ENCODE assay signal across 22 cellular contexts in the genomic region with DNA sequence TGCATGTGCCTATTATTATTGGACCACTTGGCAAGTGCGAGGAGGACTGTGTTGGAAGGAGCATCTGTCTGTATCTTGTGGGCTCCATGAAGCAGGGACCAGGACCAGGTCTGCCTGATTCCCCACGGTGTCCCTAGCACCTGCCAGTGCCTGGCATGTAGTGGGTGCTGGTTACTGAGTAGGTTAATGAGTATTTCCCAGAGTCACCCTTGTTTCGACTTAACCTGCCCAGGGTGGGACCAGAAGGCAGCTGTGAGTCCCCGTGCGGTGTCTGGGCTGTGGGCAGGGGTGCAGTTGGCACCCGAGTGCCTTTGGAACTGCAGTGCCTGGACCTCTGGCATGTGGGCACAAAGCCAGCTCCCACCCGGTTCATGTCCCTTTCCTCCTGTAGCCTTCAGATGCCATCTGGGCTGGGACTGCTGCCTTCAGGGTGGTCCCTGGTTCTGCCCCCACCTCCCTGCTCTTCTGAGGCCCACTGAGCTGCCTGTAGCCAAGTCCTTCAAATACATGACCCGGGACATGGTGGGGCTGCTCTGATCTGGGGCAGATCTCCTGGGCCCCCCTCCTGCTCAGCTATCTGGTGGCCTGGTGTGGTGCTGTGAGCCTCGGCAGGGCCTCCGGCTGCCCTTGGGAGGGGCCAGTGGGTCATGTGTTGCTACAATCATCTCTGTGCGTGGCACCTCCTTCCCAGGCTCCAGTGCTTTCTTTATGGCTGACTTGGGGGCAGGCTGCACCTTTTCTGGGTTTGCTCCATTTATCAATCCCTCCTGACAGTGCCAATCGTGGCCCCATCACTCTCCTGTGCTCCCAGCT. TPM values are rescaled to one million over a fixed set of nuclear protein-coding genes. Genes with fewer than 3 reads are reported as not detected.
DNase-seq lines count a peak whose midpoint lies in the region; ATAC-seq and TF ChIP-seq lines count a peak whose summit lies in the region.
"Had no signal": no experiment of that assay in that cellular context is flagged by ENCODE, and none has a peak within 500 bp of the region (broad histone marks: within the 10 kb centered on the region; RNA-seq: fewer than 3 reads in every experiment).

No MANE protein-coding gene starts in this region.

- no peaks in the 10 kb centered on the region for H3K9me3 Mint-ChIP-seq in stimulated activated effector memory CD8-positive, alpha-beta T cell treated with anti-CD3 and anti-CD28 coated beads, Interleukin-12 subunit alpha, Interleukin-12 subunit beta, amount 100 ng/mL, for 72 hours
- H3K9me3 Mint-ChIP-seq in activated CD4-positive, alpha-beta T cell treated with anti-CD3 and anti-CD28 coated beads for 36 hours (ENCODE audit: low read depth) = no peaks in the 10 kb centered on the region
- H3K9me3 Mint-ChIP-seq in HFFc6 = no peaks in the 10 kb centered on the region
- H3K9me3 Mint-ChIP-seq: CD4-positive, CD25-positive, alpha-beta regulatory T cell; H9 had no signal

- H3K4me1 ChIP-seq in HEK293 (ENCODE audit: control insufficient read depth, insufficient read depth, low read length) (no peaks in the 10 kb centered on the region), osteoblast (ENCODE audit: insufficient read depth, low read length) (peaks cover 15% of the 10 kb centered on the region)

- peak; percentile 68 for DNase-seq in osteoblast (ENCODE audit: insufficient read length, low spot score, missing footprints)
- DNase-seq in stimulated activated effector memory CD8-positive, alpha-beta T cell treated with anti-CD3 and anti-CD28 coated beads, Interleukin-12 subunit alpha, Interleukin-12 subunit beta, amount 100 ng/mL, for 72 hours (ENCODE audit: low spot score in 2 of 2) = no peak
- DNase-seq in activated CD4-positive, alpha-beta T cell treated with anti-CD3 and anti-CD28 coated beads for 36 hours = no peak
- DNase-seq in HFFc6 = no peak
- DNase-seq in NCI-H69 (lab: John Stamatoyannopoulos, UW) = no peak
- DNase-seq: CD4-positive, CD25-positive, alpha-beta regulatory T cell; COR-L47; DMS79 treated with DMSO at 0.1 percent for 48 hours; GF-D8; H9; KG1; MG63; NCI-H1105 treated with DMSO at 0.1 percent for 48 hours; NCI-H146; NCI-H1930; NCI-H2107; NCI-H524; NCI-H774; SJCRH30 had no signal

- no peak overlapping the region for H2AFZ ChIP-seq in osteoblast (ENCODE audit: low read length)

- H3K9me3 ChIP-seq in HEK293 (ENCODE audit: control insufficient read depth, insufficient read depth, low read depth, low read length) (no peaks in the 10 kb centered on the region), osteoblast (ENCODE audit: low read depth, low read length) (no peaks in the 10 kb centered on the region)
- H3K9me3 ChIP-seq: BLaER1, MG63, SJCRH30 had no signal

- no peak overlapping the region for H3K4me3 Mint-ChIP-seq in stimulated activated effector memory CD8-positive, alpha-beta T cell treated with anti-CD3 and anti-CD28 coated beads, Interleukin-12 subunit alpha, Interleukin-12 subunit beta, amount 100 ng/mL, for 72 hours
- no peak overlapping the region for H3K4me3 Mint-ChIP-seq in activated CD4-positive, alpha-beta T cell treated with anti-CD3 and anti-CD28 coated beads for 36 hours
- H3K4me3 Mint-ChIP-seq in HFFc6 = no peak overlapping the region
- H3K4me3 Mint-ChIP-seq: CD4-positive, CD25-positive, alpha-beta regulatory T cell; H9 had no signal

- H4K20me1 ChIP-seq in osteoblast (ENCODE audit: insufficient read depth, low read length) = peaks cover 2% of the 10 kb centered on the region
- H4K20me1 ChIP-seq: BLaER1 had no signal

- POLR2A ChIA-PET in HEK293 (lab: Yijun Ruan, JAX) = no interaction called here
- POLR2A ChIA-PET in activated CD4-positive, alpha-beta T cell treated with anti-CD3 and anti-CD28 coated beads for 36 hours (lab: Charles Lee) = interaction anchor here (0.6 kb wide), 1 partner anchor 113 kb away, joined by 3 read pairs; no protein-coding TSS in a partner anchor

- H3K79me2 ChIP-seq in osteoblast (ENCODE audit: insufficient read depth, low read length) = no peaks in the 10 kb centered on the region

- H3K36me3 ChIP-seq in HEK293 (ENCODE audit: control insufficient read depth in 2 of 2, insufficient read depth in 1 of 2, low read length in 2 of 2) = no peaks in the 10 kb centered on the region
- H3K36me3 ChIP-seq in osteoblast (ENCODE audit: insufficient read depth, low read length) = no peaks in the 10 kb centered on the region
- H3K36me3 ChIP-seq: BLaER1, MG63, SJCRH30 had no signal

- intact Hi-C loops in activated CD4-positive, alpha-beta T cell treated with anti-CD3 and anti-CD28 coated beads for 36 hours (cut with DNase I, micrococcal nuclease) = no loop called here

- H3K27ac ChIP-seq in HEK293 (ENCODE audit: extremely low read depth, low read depth, low read length) (no peak overlapping the region), osteoblast (ENCODE audit: low read depth, low read length) (no peak overlapping the region)
- H3K27ac ChIP-seq: BLaER1, SJCRH30 had no signal

- H3K4me2 ChIP-seq in osteoblast (ENCODE audit: insufficient read depth, low read length) = no peak overlapping the region
- H3K4me2 ChIP-seq: BLaER1 had no signal

- TF ChIP-seq CTCF in HEK293 (tag by site-specific recombination; IDR thresholded peaks at IDR 0.05) = no peak
- no peak for TF ChIP-seq CTCF in osteoblast (IDR thresholded peaks at IDR 0.05; ENCODE audit: extremely low read depth, low read depth, low read length)
- TF ChIP-seq CTCF in HFFc6 (IDR thresholded peaks at IDR 0.05) = no peak

- peak; percentile 5; the same call in 1 of the 3 replicates for ATAC-seq in SK-N-SH treated with all-trans-retinoic acid at 6 μM for 48 hours
- peak; percentile 9 for ATAC-seq in stimulated activated effector memory CD8-positive, alpha-beta T cell treated with anti-CD3 and anti-CD28 coated beads, Interleukin-12 subunit alpha, Interleukin-12 subunit beta, amount 100 ng/mL, for 72 hours
- ATAC-seq in activated CD4-positive, alpha-beta T cell treated with anti-CD3 and anti-CD28 coated beads for 36 hours = no peak

- H3K36me3 Mint-ChIP-seq in stimulated activated effector memory CD8-positive, alpha-beta T cell treated with anti-CD3 and anti-CD28 coated beads, Interleukin-12 subunit alpha, Interleukin-12 subunit beta, amount 100 ng/mL, for 72 hours = no peaks in the 10 kb centered on the region
- no peaks in the 10 kb centered on the region for H3K36me3 Mint-ChIP-seq in activated CD4-positive, alpha-beta T cell treated with anti-CD3 and anti-CD28 coated beads for 36 hours (ENCODE audit: low read depth)
- no peaks in the 10 kb centered on the region for H3K36me3 Mint-ChIP-seq in HFFc6 (ENCODE audit: low read depth)
- H3K36me3 Mint-ChIP-seq: CD4-positive, CD25-positive, alpha-beta regulatory T cell had no signal

- H3K4me3 ChIP-seq in HEK293 (ENCODE audit: low read depth, low read length) = no peak overlapping the region
- no peak overlapping the region for H3K4me3 ChIP-seq in osteoblast (ENCODE audit: insufficient read depth, low read length)
- H3K4me3 ChIP-seq: BLaER1, MG63, SJCRH30 had no signal

- CTCF ChIA-PET in HEK293 (lab: Yijun Ruan, JAX) = interaction anchor here (1.5 kb wide), 1 partner anchor 69 kb away, joined by 4 read pairs; no protein-coding TSS in a partner anchor
- CTCF ChIA-PET in activated CD4-positive, alpha-beta T cell treated with anti-CD3 and anti-CD28 coated beads for 36 hours (lab: Charles Lee) = no interaction called here

- H3K27me3 ChIP-seq in osteoblast (ENCODE audit: insufficient read depth, low read length) = peaks cover 6% of the 10 kb centered on the region
- H3K27me3 ChIP-seq: BLaER1, MG63 had no signal

- H3K27me3 Mint-ChIP-seq in activated CD4-positive, alpha-beta T cell treated with anti-CD3 and anti-CD28 coated beads for 36 hours = peaks cover 3% of the 10 kb centered on the region
- H3K27me3 Mint-ChIP-seq in HFFc6 (ENCODE audit: insufficient read depth) = peaks cover 32% of the 10 kb centered on the region

- H3K27ac Mint-ChIP-seq in stimulated activated effector memory CD8-positive, alpha-beta T cell treated with anti-CD3 and anti-CD28 coated beads, Interleukin-12 subunit alpha, Interleukin-12 subunit beta, amount 100 ng/mL, for 72 hours = no peak overlapping the region
- H3K27ac Mint-ChIP-seq in activated CD4-positive, alpha-beta T cell treated with anti-CD3 and anti-CD28 coated beads for 36 hours = no peak overlapping the region
- no peak overlapping the region for H3K27ac Mint-ChIP-seq in HFFc6
- H3K27ac Mint-ChIP-seq: CD4-positive, CD25-positive, alpha-beta regulatory T cell; H9 had no signal

- H3K4me1 Mint-ChIP-seq in stimulated activated effector memory CD8-positive, alpha-beta T cell treated with anti-CD3 and anti-CD28 coated beads, Interleukin-12 subunit alpha, Interleukin-12 subunit beta, amount 100 ng/mL, for 72 hours = no peaks in the 10 kb centered on the region
- no peaks in the 10 kb centered on the region for H3K4me1 Mint-ChIP-seq in activated CD4-positive, alpha-beta T cell treated with anti-CD3 and anti-CD28 coated beads for 36 hours
- H3K4me1 Mint-ChIP-seq in HFFc6 (ENCODE audit: low read depth) = peaks cover 15% of the 10 kb centered on the region

TF ChIP-seq in HEK293, 187 proteins besides CTCF, POLR2A, EP300 and RAD21:
- TF ChIP-seq BCL11B (tag by site-specific recombination; IDR thresholded peaks at IDR 0.05; ENCODE audit: low read depth) = no peak
- no peak for TF ChIP-seq YY2 (tag by site-specific recombination; IDR thresholded peaks at IDR 0.05)
- TF ChIP-seq ZIC2 (tag by site-specific recombination; IDR thresholded peaks at IDR 0.05) = peak; percentile 65
- no peak for TF ChIP-seq ZBTB17 (tag by site-specific recombination; IDR thresholded peaks at IDR 0.05)

RNA-seq across cellular contexts. Expression of a gene that starts 53.0 kb away (rescaled TPM):
- 9.0 and 11.5 TPM in 2 replicates for total RNA-seq in osteoblast
- under 1 TPM in 1 of 2 experiments, not detected in 1; 0.04 TPM for total RNA-seq in activated CD4-positive, alpha-beta T cell treated with anti-CD3 and anti-CD28 coated beads for 36 hours
- total RNA-seq in HFFc6 (2021; fragmentation: NEBNext Ultra II Directional; extraction: Animal tissue kit (Norgen Biotek cat#: 25700)) = under 1 TPM in 3 of 6 experiments, not detected in 3; 0.05 to 0.15 (median 0.12) TPM
- total RNA-seq: CD4-positive, CD25-positive, alpha-beta regulatory T cell had no signal
